ENCODE assay signal across 32 cellular contexts in genomic region chr2:169049142-169049541, GRCh38. TPM values are rescaled to one million over a fixed set of nuclear protein-coding genes. Genes with fewer than 3 reads are reported as not detected.
DNase-seq lines count a peak whose midpoint lies in the region; ATAC-seq, FAIRE-seq and TF ChIP-seq lines count a peak whose summit lies in the region.
"Had no signal": no experiment of that assay in that cellular context is flagged by ENCODE, and none has a peak within 500 bp of the region (broad histone marks: within the 10 kb centered on the region; RNA-seq: fewer than 3 reads in every experiment).

No MANE protein-coding gene starts in this region.

- H2AFZ ChIP-seq in ACC112 (ENCODE audit: low read length, unreplicated experiment): peak overlapping the region; percentile 27

- TF ChIP-seq CTCF in MCF 10A (IDR thresholded peaks at IDR 0.05; ENCODE audit: unreplicated experiment) (no peak), breast epithelium (IDR thresholded peaks at IDR 0.05) (no peak)

- peak overlapping the region; percentile 6 for H3K27ac Mint-ChIP-seq in MCF 10A (ENCODE audit: low read depth, unreplicated experiment)
- peak overlapping the region; percentile 1 for H3K27ac Mint-ChIP-seq in dendritic cell treated with granulocyte-macrophage colony-stimulating factor and Interleukin-4, amounts not matched to agents 40 ng/mL and 50 ng/mL, for 4 days
- H3K27ac Mint-ChIP-seq: CD14-positive monocyte; CD4-positive, alpha-beta memory T cell; CD4-positive, CD25-positive, alpha-beta regulatory T cell; CD8-positive, alpha-beta memory T cell had no signal

- peaks cover 0 to 5% of the 10 kb centered on the region in 2 donors for H3K9me3 ChIP-seq in breast epithelium
- peaks cover 1% of the 10 kb centered on the region for H3K9me3 ChIP-seq in aorta (ENCODE audit: control insufficient read depth, low read length)
- H3K9me3 ChIP-seq: BE2C had no signal

- no peak for ATAC-seq in aorta (ENCODE audit: low FRiP score)
- ATAC-seq: A549, GM12878 had no signal

- H3K4me3 Mint-ChIP-seq in MCF 10A (ENCODE audit: unreplicated experiment): no peak overlapping the region
- H3K4me3 Mint-ChIP-seq in dendritic cell treated with granulocyte-macrophage colony-stimulating factor and Interleukin-4, amounts not matched to agents 40 ng/mL and 50 ng/mL, for 4 days: no peak overlapping the region
- H3K4me3 Mint-ChIP-seq: CD14-positive monocyte; CD4-positive, alpha-beta memory T cell; CD4-positive, CD25-positive, alpha-beta regulatory T cell; CD8-positive, alpha-beta memory T cell had no signal

- no peak overlapping the region for H3K27ac ChIP-seq in breast epithelium
- H3K27ac ChIP-seq in ACC112 (ENCODE audit: low read depth, low read length): peak overlapping the region; percentile 86; the same call in 1 of the 2 replicates
- H3K27ac ChIP-seq in aorta (ENCODE audit: low read depth in 1 of 2, low read length in 2 of 2): no peak overlapping the region
- H3K27ac ChIP-seq: 22Rv1, A549, BLaER1 had no signal

- H3K9me3 Mint-ChIP-seq in MCF 10A (ENCODE audit: unreplicated experiment): peaks cover 22% of the 10 kb centered on the region
- peaks cover 14% of the 10 kb centered on the region for H3K9me3 Mint-ChIP-seq in dendritic cell treated with granulocyte-macrophage colony-stimulating factor and Interleukin-4, amounts not matched to agents 40 ng/mL and 50 ng/mL, for 4 days

- DNase-seq in MCF 10A (ENCODE audit: unreplicated experiment) (no peak), breast epithelium (ENCODE audit: low spot score in 2 of 2) (no peak), aorta (no peak), RCC 7860 (ENCODE audit: low spot score) (no peak)
- DNase-seq: ACHN; BE2C; C1 segment of cervical spinal cord; CD4-positive, alpha-beta memory T cell; CD4-positive, CD25-positive, alpha-beta regulatory T cell; CD8-positive, alpha-beta memory T cell; COR-L47; DMS 273 treated with DMSO at 0.1 percent for 48 hours; DMS153; DMS53; DMS79; DND-41; EL; GDM1 had no signal

- no TSS peak for BruUV-seq in MCF 10A (replicated peaks; lab: Mats Ljungman, UMichigan)

- H3K4me1 ChIP-seq in breast epithelium (no peaks in the 10 kb centered on the region), ACC112 (ENCODE audit: control insufficient read depth, insufficient read depth, low read length, unreplicated experiment) (peaks cover 33% of the 10 kb centered on the region), aorta (ENCODE audit: control insufficient read depth in 1 of 2, insufficient read depth in 2 of 2, low read length in 2 of 2) (no peaks in the 10 kb centered on the region)
- H3K4me1 ChIP-seq: BE2C, BLaER1 had no signal

- H3K4me1 Mint-ChIP-seq in MCF 10A (ENCODE audit: insufficient read depth, unreplicated experiment): peaks cover 41% of the 10 kb centered on the region
- H3K4me1 Mint-ChIP-seq in dendritic cell treated with granulocyte-macrophage colony-stimulating factor and Interleukin-4, amounts not matched to agents 40 ng/mL and 50 ng/mL, for 4 days (ENCODE audit: low read depth): peaks cover 48% of the 10 kb centered on the region
- H3K4me1 Mint-ChIP-seq: CD4-positive, CD25-positive, alpha-beta regulatory T cell; CD8-positive, alpha-beta memory T cell had no signal

- H3K4me3 ChIP-seq in breast epithelium: no peak overlapping the region
- no peak overlapping the region for H3K4me3 ChIP-seq in ACC112 (ENCODE audit: low read depth, low read length)
- no peak overlapping the region for H3K4me3 ChIP-seq in aorta (ENCODE audit: low read length in 2 of 2)
- H3K4me3 ChIP-seq: A549, BLaER1, GM12878 had no signal

- no peaks in the 10 kb centered on the region for H3K27me3 Mint-ChIP-seq in MCF 10A (ENCODE audit: insufficient read depth, unreplicated experiment)
- no peaks in the 10 kb centered on the region for H3K27me3 Mint-ChIP-seq in dendritic cell treated with granulocyte-macrophage colony-stimulating factor and Interleukin-4, amounts not matched to agents 40 ng/mL and 50 ng/mL, for 4 days
- H3K27me3 Mint-ChIP-seq: CD4-positive, alpha-beta memory T cell had no signal

- intact Hi-C loops in MCF 10A (cut with micrococcal nuclease): no loop called here
- intact Hi-C loops in breast epithelium (cut with DNase I; ENCODE audit: low total_unique reads): no loop called here
- intact Hi-C loops in dendritic cell treated with granulocyte-macrophage colony-stimulating factor and Interleukin-4, amounts not matched to agents 40 ng/mL and 50 ng/mL, for 4 days (cut with micrococcal nuclease): no loop called here
- intact Hi-C loops in aorta (cut with DNase I): no loop called here

- FAIRE-seq in RCC 7860 (lab: Jason Lieb, UNC): no peak
- FAIRE-seq: A549, GM12878, GM12892, GM18507, GM19239 had no signal

- no peaks in the 10 kb centered on the region for H3K36me3 Mint-ChIP-seq in MCF 10A (ENCODE audit: insufficient read depth, unreplicated experiment)
- H3K36me3 Mint-ChIP-seq in dendritic cell treated with granulocyte-macrophage colony-stimulating factor and Interleukin-4, amounts not matched to agents 40 ng/mL and 50 ng/mL, for 4 days (ENCODE audit: low read depth): peaks cover 10% of the 10 kb centered on the region
- H3K36me3 Mint-ChIP-seq: CD4-positive, alpha-beta memory T cell; CD4-positive, CD25-positive, alpha-beta regulatory T cell had no signal

- no peak for TF ChIP-seq POLR2A in breast epithelium (IDR thresholded peaks at IDR 0.05)

- POLR2A ChIA-PET in MCF 10A (lab: Yijun Ruan, JAX): interaction anchor here (0.7 to 1.8 kb wide), 7 partner anchors 20 to 57 kb away, joined by 3 to 9 read pairs (median 5); no protein-coding TSS in a partner anchor

- H3K79me2 ChIP-seq in ACC112 (ENCODE audit: control insufficient read depth, insufficient read depth, low read length, unreplicated experiment): no peaks in the 10 kb centered on the region

- CTCF ChIA-PET in MCF 10A (lab: Yijun Ruan, JAX): no interaction called here

- H3K36me3 ChIP-seq in breast epithelium (no peaks in the 10 kb centered on the region), ACC112 (ENCODE audit: insufficient read depth, low read length) (no peaks in the 10 kb centered on the region), aorta (ENCODE audit: control insufficient read depth in 1 of 2, insufficient read depth in 2 of 2, low read length in 1 of 2) (no peaks in the 10 kb centered on the region)
- H3K36me3 ChIP-seq: BE2C, BLaER1 had no signal

- H3K27me3 ChIP-seq in breast epithelium (no peaks in the 10 kb centered on the region), ACC112 (ENCODE audit: insufficient read depth, low read length) (no peaks in the 10 kb centered on the region), aorta (ENCODE audit: control insufficient read depth in 1 of 2, insufficient read depth in 2 of 2, low read length in 1 of 2) (no peaks in the 10 kb centered on the region)
- H3K27me3 ChIP-seq: BE2C, BLaER1 had no signal

- WGBS in aorta, 2 donors: 54 to 59% methylated on average over 3 of the region's 3 CpGs

RNA-seq across cellular contexts. Expression of gene ABCB11, which starts 18.0 kb away (rescaled TPM):
- total RNA-seq in MCF 10A (2022) (0.05 TPM in 1 of 2 replicates, not detected in the other), breast epithelium (10 to 100 TPM in 1 of 3 donors, under 1 TPM in 2; under 0.01 to 18.4 (median 0.66) TPM), aorta (under 1 TPM in 1 of 2 donors, not detected in 1; 0.21 TPM)
- under 1 TPM in 1 of 2 donors, not detected in 1; 0.03 TPM for polyA plus RNA-seq in aorta
- total RNA-seq: A172; CD4-positive, alpha-beta memory T cell; CD4-positive, CD25-positive, alpha-beta regulatory T cell; CD8-positive, alpha-beta memory T cell; Daoy; G401; GM12878 had no signal
- polyA plus RNA-seq: A549; AG04450; CD14-positive monocyte; CD4-positive, alpha-beta memory T cell; CD4-positive, CD25-positive, alpha-beta regulatory T cell; CD8-positive, alpha-beta memory T cell; GM12878 had no signal

RNA-seq across cellular contexts. Expression of gene DHRS9, which starts 20.2 kb away (rescaled TPM):
- total RNA-seq in MCF 10A (2022) (0.21 TPM in 1 of 2 replicates, not detected in the other), breast epithelium (1 to 10 TPM in 2 of 3 donors, under 1 TPM in 1; 0.73 to 7.8 (median 3.3) TPM), aorta (1 to 10 TPM in 1 of 2 donors, under 1 TPM in 1; 0.52 to 3.1 TPM)
- 1 to 10 TPM in 1 of 2 donors, under 1 TPM in 1; 1.00 to 1.9 TPM for polyA plus RNA-seq in aorta
- total RNA-seq: A172; CD4-positive, CD25-positive, alpha-beta regulatory T cell; G401 had no signal
- polyA plus RNA-seq: AG04450; CD4-positive, alpha-beta memory T cell; CD4-positive, CD25-positive, alpha-beta regulatory T cell; CD8-positive, alpha-beta memory T cell had no signal
